9 cellular contexts compared by ENCODE assay signal in the genomic region with DNA sequence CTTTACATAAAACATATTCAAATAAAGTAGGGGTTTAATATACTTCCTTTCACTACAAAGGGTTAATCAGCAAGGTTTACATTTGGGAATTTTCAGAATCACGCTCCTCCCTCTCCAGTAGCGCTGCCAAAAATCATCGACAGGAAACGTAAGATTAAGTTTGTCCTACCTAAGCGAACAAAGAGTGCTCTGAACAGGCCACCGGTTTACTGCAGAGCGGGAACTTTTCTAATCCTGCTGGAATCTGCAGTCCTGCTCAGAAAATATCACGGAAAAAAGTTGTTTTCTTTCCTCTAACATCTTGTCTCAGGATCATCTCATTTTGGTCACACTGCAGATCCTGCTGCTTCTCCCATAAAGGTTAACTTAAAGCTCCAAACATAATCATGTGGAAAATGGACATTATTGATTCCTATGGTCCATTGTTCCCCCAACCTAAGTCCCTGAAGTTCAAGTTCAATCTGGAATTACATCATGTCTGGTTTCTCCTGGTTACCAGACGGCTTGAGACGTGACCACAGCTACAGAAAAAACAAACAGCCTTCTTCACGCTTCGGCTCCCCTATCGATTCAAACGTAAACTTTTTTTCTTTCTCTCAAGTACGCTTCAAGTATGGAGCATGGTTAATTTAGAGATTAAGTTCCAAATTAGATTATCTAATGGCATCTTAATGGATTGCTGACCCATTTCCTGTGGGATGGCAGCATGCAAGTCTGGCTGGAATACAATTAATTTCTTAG.
DNase-seq lines count a peak whose midpoint lies in the region; ATAC-seq, FAIRE-seq and TF ChIP-seq lines count a peak whose summit lies in the region.
"Had no signal": no experiment of that assay in that cellular context is flagged by ENCODE, and none has a peak within 500 bp of the region (broad histone marks: within the 10 kb centered on the region; RNA-seq: fewer than 3 reads in every experiment).

No MANE protein-coding gene starts in this region.

- H3K9me3 Mint-ChIP-seq in H9 (no peaks in the 10 kb centered on the region), glutamatergic neuron (ENCODE audit: unreplicated experiment) (peaks cover 4% of the 10 kb centered on the region)

- no peaks in the 10 kb centered on the region for H3K79me1 ChIP-seq in H9 (ENCODE audit: insufficient read depth, low read depth, low read length, poor library complexity, severe bottlenecking)

- no peak overlapping the region for H3K56ac ChIP-seq in H9 (ENCODE audit: insufficient read length, low read depth, low read length)

- H3K27ac ChIP-seq in H9 (ENCODE audit: insufficient read length, low read depth, low read length): peak overlapping the region; percentile 42

- H3K4me1 Mint-ChIP-seq in H9 (peaks cover 38% of the 10 kb centered on the region in 2 experiments), glutamatergic neuron (ENCODE audit: low read depth, unreplicated experiment) (peaks cover 21% of the 10 kb centered on the region)

- H3K27me3 Mint-ChIP-seq in H9 (ENCODE audit: low read depth) (no peaks in the 10 kb centered on the region), glutamatergic neuron (ENCODE audit: unreplicated experiment) (peaks cover 4% of the 10 kb centered on the region)

- ATAC-seq in sciatic nerve: peak; percentile 75
- no peak for ATAC-seq in GM18867 (IDR thresholded peaks at IDR 0.05; ENCODE audit: unreplicated experiment)
- ATAC-seq in GM19467 (IDR thresholded peaks at IDR 0.05; ENCODE audit: unreplicated experiment): no peak

- no peaks in the 10 kb centered on the region for H3K9me3 ChIP-seq in H9 (ENCODE audit: control insufficient read depth, low read depth, low read length)

- TF ChIP-seq CTCF in H9 (conservative IDR thresholded peaks at IDR 0.05) (no peak), glutamatergic neuron (IDR thresholded peaks at IDR 0.05; ENCODE audit: partially characterized antibody, unreplicated experiment) (no peak)

- H3K9ac ChIP-seq in H9 (ENCODE audit: extremely low read depth, insufficient read length, low read length): peak overlapping the region; percentile 46

- H4K20me1 ChIP-seq in H9 (ENCODE audit: control insufficient read depth, insufficient read depth, insufficient read length): no peaks in the 10 kb centered on the region

- DNase-seq in H9: no peak
- peak; percentile 37 for DNase-seq in SHP77 treated with DMSO at 0.1 percent for 48 hours (lab: John Stamatoyannopoulos, UW)
- no peak for DNase-seq in glutamatergic neuron
- DNase-seq in sciatic nerve (ENCODE audit: low spot score): no peak
- DNase-seq in iPS-NIHi7 (ENCODE audit: extremely low spot score): no peak
- no peak for DNase-seq in GM19239 (ENCODE audit: insufficient read length, low spot score)

- WGBS in H9 (ENCODE audit: extremely low coverage, insufficient read length, low lambda C conversion rate): no CpG with 5 or more reads among the region's 15 CpGs

- peak overlapping the region; percentile 42 to 81 (median 48); a peak in 6 of 7 replicates for H3K27ac Mint-ChIP-seq in H9
- H3K27ac Mint-ChIP-seq in glutamatergic neuron (ENCODE audit: unreplicated experiment): peak overlapping the region; percentile 39

- no peak overlapping the region for H4K8ac ChIP-seq in H9 (replicated peaks; ENCODE audit: insufficient read length, low read depth, low read length)

- peak overlapping the region; percentile 36 to 41; a peak in 3 of 5 replicates for H3K4me3 Mint-ChIP-seq in H9
- H3K4me3 Mint-ChIP-seq in glutamatergic neuron (ENCODE audit: unreplicated experiment): peak overlapping the region; percentile 58

- no peak overlapping the region for H2AK5ac ChIP-seq in H9 (ENCODE audit: insufficient read length, low read length)

- no peaks in the 10 kb centered on the region for H3K23me2 ChIP-seq in H9 (ENCODE audit: insufficient read length, low read depth, low read length, poor library complexity, severe bottlenecking)

- H3K14ac ChIP-seq in H9 (ENCODE audit: insufficient read depth, low read length): no peak overlapping the region

- H3K36me3 Mint-ChIP-seq in H9 (ENCODE audit: insufficient read depth in 1 of 3, low read depth in 3 of 3) (no peaks in the 10 kb centered on the region), glutamatergic neuron (ENCODE audit: unreplicated experiment) (no peaks in the 10 kb centered on the region)

- no peak overlapping the region for H2BK120ac ChIP-seq in H9 (ENCODE audit: low read depth, low read length, poor library complexity, severe bottlenecking)

- H2BK20ac ChIP-seq in H9 (ENCODE audit: low read depth, low read length, poor library complexity, severe bottlenecking): no peak overlapping the region

- intact Hi-C loops in sciatic nerve (cut with DNase I): no loop called here

- H2BK12ac ChIP-seq in H9 (ENCODE audit: insufficient read length, low read depth, low read length): no peak overlapping the region

- H3K4me2 ChIP-seq in H9 (ENCODE audit: insufficient read depth, insufficient read length, low read length): peak overlapping the region; percentile 52

- H4K91ac ChIP-seq in H9 (ENCODE audit: insufficient read length, low read depth, low read length): no peak overlapping the region

- no peak overlapping the region for H3K23ac ChIP-seq in H9 (ENCODE audit: insufficient read length, low read depth, low read length)

- H3K27me3 ChIP-seq in H9 (ENCODE audit: insufficient read depth, low read length): no peaks in the 10 kb centered on the region

- H3K79me2 ChIP-seq in H9 (ENCODE audit: insufficient read depth, low read length): no peaks in the 10 kb centered on the region

- H2BK5ac ChIP-seq in H9 (ENCODE audit: insufficient read length, low read length): no peak overlapping the region

- H2AFZ ChIP-seq in H9 (ENCODE audit: low read length): no peak overlapping the region

- no peak overlapping the region for H2BK15ac ChIP-seq in H9 (ENCODE audit: low read depth, low read length)

- H3K4ac ChIP-seq in H9 (ENCODE audit: low read depth, low read length): no peak overlapping the region

- no peak overlapping the region for H3K18ac ChIP-seq in H9 (ENCODE audit: insufficient read length, low read depth, low read length)

- no peaks in the 10 kb centered on the region; the same call in 1 of the 2 replicates for H3K4me1 ChIP-seq in H9 (ENCODE audit: insufficient read depth, low read length)

- H3T11ph ChIP-seq in H9 (ENCODE audit: low read length): no peak overlapping the region

- peak overlapping the region; percentile 21 for H4K5ac ChIP-seq in H9 (ENCODE audit: insufficient read length, low read depth, low read length)

- FAIRE-seq in GM19239 (lab: Jason Lieb, UNC): no peak
- FAIRE-seq: GM18507 had no signal
